ENCODE assay signal across 25 cellular contexts in genomic region chr19:43672061-43672679, GRCh38. TPM values are rescaled to one million over a fixed set of nuclear protein-coding genes. Genes with fewer than 3 reads are reported as not detected.
DNase-seq lines count a peak whose midpoint lies in the region; ATAC-seq, FAIRE-seq and TF ChIP-seq lines count a peak whose summit lies in the region.
"Had no signal": no experiment of that assay in that cellular context is flagged by ENCODE, and none has a peak within 500 bp of the region (broad histone marks: within the 10 kb centered on the region; RNA-seq: fewer than 3 reads in every experiment).

No MANE protein-coding gene starts in this region.

- no peaks in the 10 kb centered on the region for H3K27me3 ChIP-seq in HCT116 (ENCODE audit: insufficient read depth, low read length)
- H3K27me3 ChIP-seq in K562 (ENCODE audit: control insufficient read depth in 2 of 2, insufficient read depth in 2 of 2, low read length in 2 of 2) = no peaks in the 10 kb centered on the region
- peaks cover 4% of the 10 kb centered on the region; the same call in 1 of the 2 replicates for H3K27me3 ChIP-seq in H7 (ENCODE audit: control insufficient read depth, insufficient read depth, low read length)
- H3K27me3 ChIP-seq: adrenal gland, ovary, right lobe of liver had no signal

- CTCF ChIA-PET in HCT116 (lab: Charles Lee) (no interaction called here), K562 (lab: Yijun Ruan, JAX; ENCODE audit: low intra/inter-chr PET ratio) (no interaction called here)

- H3K4me3 ChIP-seq in HCT116 (replicated peaks in 1 of 2; ENCODE audit: low read depth in 1 of 2, low read length in 2 of 2) (no peak overlapping the region), K562 (no peak overlapping the region), H7 (ENCODE audit: insufficient read depth, low read depth, low read length) (no peak overlapping the region)
- H3K4me3 ChIP-seq: adrenal gland, lung, ovary, right lobe of liver had no signal

- no peak for DNase-seq in CD14-positive monocyte (ENCODE audit: low spot score)
- no peak for DNase-seq in HCT116 (ENCODE audit: low read depth, low spot score)
- DNase-seq in K562 (ENCODE audit: extremely low read depth in 1 of 4, low spot score in 3 of 4) = no peak
- DNase-seq in mesothelial cell of epicardium (ENCODE audit: low spot score in 2 of 2, unreplicated experiment in 2 of 2) = no peak
- DNase-seq in H7 = no peak
- no peak for DNase-seq in OCI-M1 (lab: John Stamatoyannopoulos, UW)
- no peak for DNase-seq in HK-2 (ENCODE audit: unreplicated experiment)
- DNase-seq: activated CD4-positive, alpha-beta T cell treated with anti-CD3 and anti-CD28 coated beads, Interleukin-2, amount 10 ng/mL, durations not matched to agents 24 days and 14 days; activated CD8-positive, alpha-beta memory T cell treated with anti-CD3 and anti-CD28 coated beads, Interleukin-2, amount 50 U/mL, for 4 hours; activated effector memory CD4-positive, alpha-beta T cell treated with Interleukin-2 at 50 U/mL for 16 hours; adrenal gland; CD4-positive, alpha-beta T cell; DMS153; GF-D8; islet precursor cell; NCI-H1105; NCI-H524; ovary; right lobe of liver had no signal

- H3K27ac ChIP-seq in HCT116 (ENCODE audit: low read depth, low read length) = no peak overlapping the region
- H3K27ac ChIP-seq in K562 (ENCODE audit: extremely low read depth, low read depth, low read length) = no peak overlapping the region
- H3K27ac ChIP-seq: adrenal gland, ovary, right lobe of liver had no signal

- H3K9me3 Mint-ChIP-seq in CD14-positive monocyte (peaks cover 0 to 3% (median 2%) of the 10 kb centered on the region in 7 donors), mesothelial cell of epicardium (no peaks in the 10 kb centered on the region)
- H3K9me3 Mint-ChIP-seq: activated CD4-positive, alpha-beta T cell treated with anti-CD3 and anti-CD28 coated beads, Interleukin-2, amount 10 ng/mL, durations not matched to agents 24 days and 14 days; CD4-positive, alpha-beta T cell had no signal

- intact Hi-C loops in CD14-positive monocyte (cut with micrococcal nuclease) (no loop called here), HCT116 (cut with micrococcal nuclease) (loop anchor here (10.0 kb wide), 1 partner anchor 113 kb away; the partner anchor contains the start of gene KCNN4), K562 (cut with micrococcal nuclease) (no loop called here)

- H4K20me1 ChIP-seq in HCT116 (ENCODE audit: insufficient read depth) = no peaks in the 10 kb centered on the region
- no peaks in the 10 kb centered on the region for H4K20me1 ChIP-seq in K562 (replicated peaks; ENCODE audit: control insufficient read depth, insufficient read depth, low read length)

- POLR2A ChIA-PET in HCT116 (lab: Charles Lee) = interaction anchor here (1.1 to 1.4 kb wide), 2 partner anchors 16 to 83 kb away, joined by 3 to 4 read pairs; partner anchors contain the start of gene SMG9
- POLR2A ChIA-PET in K562 (lab: Yijun Ruan, JAX) = interaction anchor here (0.6 kb wide), 1 partner anchor 66 kb away, joined by 4 read pairs; no protein-coding TSS in a partner anchor

- in situ Hi-C loops in K562 (cut with MboI) = no loop called here

- H3K4me1 ChIP-seq in HCT116 (ENCODE audit: control insufficient read depth in 1 of 2, insufficient read depth in 2 of 2, low read length in 2 of 2) (peaks cover 42 to 74% of the 10 kb centered on the region in 2 experiments), K562 (replicated peaks in 1 of 2; ENCODE audit: control insufficient read depth in 2 of 2, insufficient read depth in 2 of 2, low read length in 2 of 2) (peaks cover 35 to 54% of the 10 kb centered on the region in 2 experiments)

- no peaks in the 10 kb centered on the region for H3K9me1 ChIP-seq in K562 (ENCODE audit: control insufficient read depth, insufficient read depth, low read length)

- WGBS in K562 (ENCODE audit: insufficient coverage, low coverage, missing lambda C conversion rate) = 11% methylated on average over 6 of the region's 6 CpGs

- no peak overlapping the region for H2AFZ ChIP-seq in HCT116 (ENCODE audit: low read depth, low read length, poor library complexity, severe bottlenecking)
- H2AFZ ChIP-seq in K562 (ENCODE audit: low read depth, low read length) = no peak overlapping the region

- H3K9me3 ChIP-seq in HCT116 (ENCODE audit: control insufficient read depth in 1 of 2, insufficient read depth in 1 of 2, low read depth in 1 of 2, low read length in 2 of 2) (no peaks in the 10 kb centered on the region), K562 (replicated peaks; ENCODE audit: control insufficient read depth, insufficient read depth, low read depth, low read length) (no peaks in the 10 kb centered on the region; the same call in 1 of the 2 replicates)
- H3K9me3 ChIP-seq: adrenal gland, ovary, right lobe of liver had no signal

- RAD21 ChIA-PET in HCT116 (lab: Charles Lee; ENCODE audit: low non-redundant PET in 1 of 2, low total read pairs in 2 of 2, uncharacterized antibody in 2 of 2, unreplicated experiment in 2 of 2) = interaction anchor here in 1 of 2 experiments (0.5 kb wide), 1 partner anchor 81 kb away, joined by 4 read pairs; no protein-coding TSS in a partner anchor

- H3K4me3 Mint-ChIP-seq in CD14-positive monocyte (peak overlapping the region in 1 of 2 donors; percentile 62), mesothelial cell of epicardium (no peak overlapping the region)
- H3K4me3 Mint-ChIP-seq: activated CD4-positive, alpha-beta T cell treated with anti-CD3 and anti-CD28 coated beads, Interleukin-2, amount 10 ng/mL, durations not matched to agents 24 days and 14 days; CD4-positive, alpha-beta T cell had no signal

- peak overlapping the region; percentile 30 for H3K4me2 ChIP-seq in HCT116 (ENCODE audit: low read length)
- H3K4me2 ChIP-seq in K562 (ENCODE audit: insufficient read depth, low read length) = no peak overlapping the region

- TF ChIP-seq EP300 in K562 (IDR thresholded peaks at IDR 0.05; ENCODE audit: low read length) = no peak

- peaks cover 21% of the 10 kb centered on the region for H3K79me2 ChIP-seq in HCT116 (ENCODE audit: insufficient read depth, low read length)
- H3K79me2 ChIP-seq in K562 (ENCODE audit: control insufficient read depth, insufficient read depth, low read length) = no peaks in the 10 kb centered on the region; the same call in 2 of the 3 replicates

- FAIRE-seq in K562 (lab: Jason Lieb, UNC) = no peak
- FAIRE-seq: bronchial epithelial cell, TTC549 had no signal

- peak overlapping the region; percentile 19; the same call in 1 of the 2 replicates for H3K9ac ChIP-seq in HCT116 (ENCODE audit: low read length)
- H3K9ac ChIP-seq in K562 (ENCODE audit: insufficient read depth in 1 of 2, low read depth in 2 of 2, low read length in 2 of 2) = peak overlapping the region in 1 of 2 experiments; percentile 51; a peak in 1 of 4 replicates

- H3K4me1 Mint-ChIP-seq in CD14-positive monocyte (peaks cover 61% of the 10 kb centered on the region), mesothelial cell of epicardium (peaks cover 46% of the 10 kb centered on the region)

- peaks cover 18 to 20% of the 10 kb centered on the region in 2 donors for H3K36me3 Mint-ChIP-seq in CD14-positive monocyte
- H3K36me3 Mint-ChIP-seq in mesothelial cell of epicardium = peaks cover 2% of the 10 kb centered on the region

- BruUV-seq in HCT116 (replicated peaks; lab: Mats Ljungman, UMichigan) = no TSS peak
- no TSS peak for BruUV-seq in K562 (replicated peaks; lab: Mats Ljungman, UMichigan)

- TF ChIP-seq RAD21 in HCT116 (IDR thresholded peaks at IDR 0.05; ENCODE audit: low read depth) (no peak), K562 (CRISPR knock-in tag; conservative IDR thresholded peaks at IDR 0.05 in 1 of 2, IDR thresholded peaks at IDR 0.05 in 1 of 2) (no peak)

- no peaks in the 10 kb centered on the region for H3K9me2 ChIP-seq in HCT116 (ENCODE audit: insufficient read depth)

- ATAC-seq in HCT116 = no peak
- no peak for ATAC-seq in K562
- no peak for ATAC-seq in HG02798 (IDR thresholded peaks at IDR 0.05; ENCODE audit: poor library complexity, unreplicated experiment)
- ATAC-seq: right lobe of liver had no signal

- TF ChIP-seq POLR2A in HCT116 (IDR thresholded peaks at IDR 0.05; ENCODE audit: borderline replicate concordance, extremely low read depth, insufficient read depth, insufficient read length) (no peak), K562 (conservative IDR thresholded peaks at IDR 0.05) (no peak)

- H3K27me3 Mint-ChIP-seq in CD14-positive monocyte (ENCODE audit: low read depth in 3 of 3) (peaks cover 0 to 4% (median 2%) of the 10 kb centered on the region in 3 donors), mesothelial cell of epicardium (ENCODE audit: low read depth) (peaks cover 14% of the 10 kb centered on the region)
- H3K27me3 Mint-ChIP-seq: CD4-positive, alpha-beta T cell had no signal

- H3K36me3 ChIP-seq in HCT116 (ENCODE audit: control insufficient read depth in 1 of 2, insufficient read depth in 2 of 2, low read length in 2 of 2) (peaks cover 5 to 6% of the 10 kb centered on the region in 2 experiments), K562 (ENCODE audit: control insufficient read depth, insufficient read depth, low read length) (peaks cover under 1% of the 10 kb centered on the region; the same call in 2 of the 3 replicates), H7 (replicated peaks; ENCODE audit: control insufficient read depth, insufficient read depth, low read length) (no peaks in the 10 kb centered on the region)
- H3K36me3 ChIP-seq: adrenal gland, ovary, right lobe of liver had no signal

- TF ChIP-seq CTCF in CD14-positive monocyte (IDR thresholded peaks at IDR 0.05) = no peak
- TF ChIP-seq CTCF in HCT116 (IDR thresholded peaks at IDR 0.05 in 2 of 3, conservative IDR thresholded peaks at IDR 0.05 in 1 of 3; ENCODE audit: borderline replicate concordance in 1 of 3, insufficient read depth in 1 of 3, low read depth in 2 of 3, low read length in 2 of 3) = no peak
- TF ChIP-seq CTCF in K562 (IDR thresholded peaks at IDR 0.05 in 2 of 3, conservative IDR thresholded peaks at IDR 0.05 in 1 of 3; ENCODE audit: insufficient read depth in 2 of 3, low read depth in 1 of 3, low read length in 3 of 3) = no peak
- TF ChIP-seq CTCF in mesothelial cell of epicardium (IDR thresholded peaks at IDR 0.05; ENCODE audit: unreplicated experiment) = no peak

- H3K27ac Mint-ChIP-seq in CD14-positive monocyte = peak overlapping the region; percentile 62 to 99 (median 80)
- H3K27ac Mint-ChIP-seq in mesothelial cell of epicardium = peak overlapping the region; percentile 32
- H3K27ac Mint-ChIP-seq: activated CD4-positive, alpha-beta T cell treated with anti-CD3 and anti-CD28 coated beads, Interleukin-2, amount 10 ng/mL, durations not matched to agents 24 days and 14 days; CD4-positive, alpha-beta T cell had no signal

RNA-seq across cellular contexts. Expression of gene PLAUR, which starts 2.2 kb away (rescaled TPM):
- polyA plus RNA-seq in CD14-positive monocyte = 100 to 1,000 TPM; 212 to 284 TPM
- total RNA-seq in HCT116 (2021; ENCODE audit: unreplicated experiment) = 98.1 TPM
- polyA plus RNA-seq in HCT116 (2012) = 161 and 211 TPM in 2 replicates
- 40.8 and 45.7 TPM in 2 replicates for total RNA-seq in K562 (2011; cell fraction: chromatin; rRNA removed; ENCODE audit: low replicate concordance)
- 32.8 and 41.9 TPM in 2 replicates for total RNA-seq in K562 (2011; cell fraction: nucleolus; rRNA removed)
- total RNA-seq in K562 (2011; cell fraction: nucleoplasm; rRNA removed) = 31.3 and 41.4 TPM in 2 replicates
- 13.1 and 15.6 TPM in 2 replicates for total RNA-seq in K562 (2014; rRNA removed)
- total RNA-seq in K562 (2014; rRNA removed; fragmentation: Illumina TruSeq; extraction: Trizol) = 6.9 and 8.1 TPM in 2 replicates
- 10.8 and 12.4 TPM in 2 replicates for total RNA-seq in K562 (2015; rRNA removed; fragmentation: Illumina TruSeq; extraction: Trizol)
- 10.8 and 12.9 TPM in 2 replicates for total RNA-seq in K562 (2021)
- 8.4 and 17.5 TPM in 2 replicates for polyA plus RNA-seq in K562 (2011; rRNA removed)
- 15.3 and 17.9 TPM in 2 replicates for polyA plus RNA-seq in K562 (2011; cell fraction: cytosol; rRNA removed)
- 30.9 and 37.0 TPM in 2 replicates for polyA plus RNA-seq in K562 (2011; cell fraction: nucleus; rRNA removed)
- 14.7 and 23.9 TPM in 2 replicates for polyA plus RNA-seq in K562 (2012)
- 13.6 and 14.4 TPM in 2 replicates for polyA plus RNA-seq in K562 (2014; fragmentation: Illumina TruSeq; extraction: Trizol)
- polyA plus RNA-seq in K562 (2014; fragmentation: Nextera tagmentation; extraction: Ambion mirVana) = 10 to 100 TPM in 1 of 2 experiments, 1 to 10 TPM in 1; 7.0 to 10.9 TPM
- polyA plus RNA-seq in K562 (2014; rRNA removed) = 14.3 and 16.2 TPM in 2 replicates
- polyA minus RNA-seq in K562 (2011; rRNA and poly(A)+ RNA removed) = 10.0 and 14.3 TPM in 2 replicates
- 6.2 and 8.2 TPM in 2 replicates for polyA minus RNA-seq in K562 (2011; cell fraction: cytosol; rRNA and poly(A)+ RNA removed)
- polyA minus RNA-seq in K562 (2011; cell fraction: nucleus; rRNA and poly(A)+ RNA removed) = 6.2 and 11.0 TPM in 2 replicates
- 18.5 to 22.7 TPM (median 22.2 TPM) in 3 replicates for total RNA-seq in mesothelial cell of epicardium
- total RNA-seq in H7 (2014; rRNA removed; shearing (Covaris generic)) = 16.9 and 31.0 TPM in 2 replicates

RNA-seq across cellular contexts. Expression of gene CADM4, which starts 32.5 kb away (rescaled TPM):
- polyA plus RNA-seq in CD14-positive monocyte = under 1 TPM; 0.10 to 0.31 TPM
- 28.7 TPM for total RNA-seq in HCT116 (2021; ENCODE audit: unreplicated experiment)
- 33.7 and 34.8 TPM in 2 replicates for polyA plus RNA-seq in HCT116 (2012)
- total RNA-seq in K562 (2011; cell fraction: chromatin; rRNA removed; ENCODE audit: low replicate concordance) = 2.0 and 2.5 TPM in 2 replicates
- total RNA-seq in K562 (2011; cell fraction: nucleolus; rRNA removed) = 2.6 and 7.0 TPM in 2 replicates
- total RNA-seq in K562 (2011; cell fraction: nucleoplasm; rRNA removed) = 0.99 and 4.5 TPM in 2 replicates
- 1.8 and 2.5 TPM in 2 replicates for total RNA-seq in K562 (2014; rRNA removed)
- total RNA-seq in K562 (2014; rRNA removed; fragmentation: Illumina TruSeq; extraction: Trizol) = 0.61 and 0.87 TPM in 2 replicates
- total RNA-seq in K562 (2015; rRNA removed; fragmentation: Illumina TruSeq; extraction: Trizol) = 0.72 and 1.2 TPM in 2 replicates
- total RNA-seq in K562 (2021) = 1.9 and 2.3 TPM in 2 replicates
- 1.4 and 2.1 TPM in 2 replicates for polyA plus RNA-seq in K562 (2011; rRNA removed)
- polyA plus RNA-seq in K562 (2011; cell fraction: cytosol; rRNA removed) = 1.9 and 3.5 TPM in 2 replicates
- 1.1 and 2.4 TPM in 2 replicates for polyA plus RNA-seq in K562 (2011; cell fraction: nucleus; rRNA removed)
- polyA plus RNA-seq in K562 (2012) = 2.1 and 2.5 TPM in 2 replicates
- polyA plus RNA-seq in K562 (2014; fragmentation: Illumina TruSeq; extraction: Trizol) = 1.3 and 2.2 TPM in 2 replicates
- polyA plus RNA-seq in K562 (2014; fragmentation: Nextera tagmentation; extraction: Ambion mirVana) = under 1 TPM; 0.03 to 0.13 TPM
- 1.7 and 4.6 TPM in 2 replicates for polyA plus RNA-seq in K562 (2014; rRNA removed)
- 0.30 and 0.32 TPM in 2 replicates for polyA minus RNA-seq in K562 (2011; rRNA and poly(A)+ RNA removed)
- polyA minus RNA-seq in K562 (2011; cell fraction: cytosol; rRNA and poly(A)+ RNA removed) = 0.86 and 1.5 TPM in 2 replicates
- polyA minus RNA-seq in K562 (2011; cell fraction: nucleus; rRNA and poly(A)+ RNA removed) = 0.54 and 0.89 TPM in 2 replicates
- total RNA-seq in mesothelial cell of epicardium = 45.8 to 48.3 TPM (median 47.1 TPM) in 3 replicates
- total RNA-seq in H7 (2014; rRNA removed; shearing (Covaris generic)) = 9.9 and 12.3 TPM in 2 replicates

RNA-seq across cellular contexts. Expression of gene IRGC, which starts 43.7 kb away (rescaled TPM):
- polyA plus RNA-seq in CD14-positive monocyte (not detected), K562 (2011; rRNA removed) (not detected in 2 replicates), K562 (2014; fragmentation: Illumina TruSeq; extraction: Trizol) (not detected in 2 replicates), K562 (2014; fragmentation: Nextera tagmentation; extraction: Ambion mirVana) (not detected), K562 (2014; rRNA removed) (not detected in 2 replicates)
- total RNA-seq in HCT116 (2021; ENCODE audit: unreplicated experiment) (not detected), K562 (2014; rRNA removed) (not detected in 2 replicates), K562 (2014; rRNA removed; fragmentation: Illumina TruSeq; extraction: Trizol) (not detected in 2 replicates), K562 (2015; rRNA removed; fragmentation: Illumina TruSeq; extraction: Trizol) (not detected in 2 replicates), K562 (2021) (not detected in 2 replicates), mesothelial cell of epicardium (not detected in 3 replicates)
- 0.04 TPM in 1 of 2 replicates, not detected in the other for polyA plus RNA-seq in HCT116 (2012)
- not detected in 2 replicates for total RNA-seq in K562 (2011; cell fraction: chromatin; rRNA removed; ENCODE audit: low replicate concordance)
- total RNA-seq in K562 (2011; cell fraction: nucleolus; rRNA removed) = not detected in 2 replicates
- not detected in 2 replicates for total RNA-seq in K562 (2011; cell fraction: nucleoplasm; rRNA removed)
- polyA plus RNA-seq in K562 (2011; cell fraction: cytosol; rRNA removed) = not detected in 2 replicates
- polyA plus RNA-seq in K562 (2011; cell fraction: nucleus; rRNA removed) = not detected in 2 replicates
- not detected in 2 replicates for polyA plus RNA-seq in K562 (2012)
- polyA minus RNA-seq in K562 (2011; rRNA and poly(A)+ RNA removed) = not detected in 2 replicates
- not detected in 2 replicates for polyA minus RNA-seq in K562 (2011; cell fraction: cytosol; rRNA and poly(A)+ RNA removed)
- polyA minus RNA-seq in K562 (2011; cell fraction: nucleus; rRNA and poly(A)+ RNA removed) = not detected in 2 replicates
- not detected in 2 replicates for total RNA-seq in H7 (2014; rRNA removed; shearing (Covaris generic))
- total RNA-seq: activated CD4-positive, alpha-beta T cell treated with anti-CD3 and anti-CD28 coated beads, Interleukin-2, amount 10 ng/mL, durations not matched to agents 24 days and 14 days; adrenal gland; bronchial epithelial cell; CD4-positive, alpha-beta T cell; dermis microvascular lymphatic vessel endothelial cell; fibroblast of villous mesenchyme; lung; ovary; right lobe of liver had no signal
- polyA plus RNA-seq: adrenal gland, lung, ovary had no signal

RNA-seq across cellular contexts. Expression of gene ZNF428, which starts 52.7 kb away (rescaled TPM):
- polyA plus RNA-seq in CD14-positive monocyte = 1 to 10 TPM; 3.8 to 3.9 TPM
- total RNA-seq in HCT116 (2021; ENCODE audit: unreplicated experiment) = 39.6 TPM
- 37.5 and 37.7 TPM in 2 replicates for polyA plus RNA-seq in HCT116 (2012)
- total RNA-seq in K562 (2011; cell fraction: chromatin; rRNA removed; ENCODE audit: low replicate concordance) = 6.3 and 13.9 TPM in 2 replicates
- total RNA-seq in K562 (2011; cell fraction: nucleolus; rRNA removed) = 8.6 and 12.7 TPM in 2 replicates
- 10.1 and 10.3 TPM in 2 replicates for total RNA-seq in K562 (2011; cell fraction: nucleoplasm; rRNA removed)
- 85.7 and 86.9 TPM in 2 replicates for total RNA-seq in K562 (2014; rRNA removed)
- total RNA-seq in K562 (2014; rRNA removed; fragmentation: Illumina TruSeq; extraction: Trizol) = 8.4 and 8.8 TPM in 2 replicates
- 27.5 and 30.4 TPM in 2 replicates for total RNA-seq in K562 (2015; rRNA removed; fragmentation: Illumina TruSeq; extraction: Trizol)
- total RNA-seq in K562 (2021) = 42.2 and 49.2 TPM in 2 replicates
- polyA plus RNA-seq in K562 (2011; rRNA removed) = 14.9 and 15.9 TPM in 2 replicates
- polyA plus RNA-seq in K562 (2011; cell fraction: cytosol; rRNA removed) = 17.8 and 32.7 TPM in 2 replicates
- 14.2 and 15.7 TPM in 2 replicates for polyA plus RNA-seq in K562 (2011; cell fraction: nucleus; rRNA removed)
- polyA plus RNA-seq in K562 (2012) = 41.0 and 43.7 TPM in 2 replicates
- 14.9 and 19.1 TPM in 2 replicates for polyA plus RNA-seq in K562 (2014; fragmentation: Illumina TruSeq; extraction: Trizol)
- polyA plus RNA-seq in K562 (2014; fragmentation: Nextera tagmentation; extraction: Ambion mirVana) = under 1 TPM; 0.15 to 0.23 TPM
- polyA plus RNA-seq in K562 (2014; rRNA removed) = 68.7 and 75.7 TPM in 2 replicates
- 2.5 and 3.4 TPM in 2 replicates for polyA minus RNA-seq in K562 (2011; rRNA and poly(A)+ RNA removed)
- 4.3 and 6.7 TPM in 2 replicates for polyA minus RNA-seq in K562 (2011; cell fraction: cytosol; rRNA and poly(A)+ RNA removed)
- 4.3 and 6.9 TPM in 2 replicates for polyA minus RNA-seq in K562 (2011; cell fraction: nucleus; rRNA and poly(A)+ RNA removed)
- 92.2 to 96.2 TPM (median 92.4 TPM) in 3 replicates for total RNA-seq in mesothelial cell of epicardium
- 59.0 and 70.5 TPM in 2 replicates for total RNA-seq in H7 (2014; rRNA removed; shearing (Covaris generic))
